10 cellular contexts compared by ENCODE assay signal in the genomic region with DNA sequence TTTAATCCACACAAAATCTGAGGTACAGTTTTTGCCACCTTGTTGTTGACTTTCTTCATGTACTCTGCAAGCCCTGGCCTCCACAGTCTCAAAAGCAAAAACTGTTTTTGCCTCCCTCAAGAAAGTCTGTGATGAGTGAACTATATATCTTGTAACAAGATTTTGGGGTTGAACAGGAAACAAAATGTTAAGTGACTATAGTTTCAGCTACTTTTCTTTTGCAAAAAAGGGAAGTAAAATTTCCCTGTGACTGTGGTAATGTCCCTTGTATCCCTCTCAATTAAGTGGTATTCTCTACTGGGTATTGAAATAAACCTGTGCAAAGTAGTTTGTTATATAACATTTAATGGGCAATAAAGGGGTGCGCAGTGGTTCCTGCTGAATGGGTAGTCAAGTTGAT. TPM values are rescaled to one million over a fixed set of nuclear protein-coding genes. Genes with fewer than 3 reads are reported as not detected.
A peak's percentile ranks its signal among the peaks of the same experiment; 100 is the strongest.
DNase-seq lines count a peak whose midpoint lies in the region; ATAC-seq, FAIRE-seq and TF ChIP-seq lines count a peak whose summit lies in the region.
"Had no signal": no experiment of that assay in that cellular context is flagged by ENCODE, and none has a peak within 500 bp of the region (broad histone marks: within the 10 kb centered on the region; RNA-seq: fewer than 3 reads in every experiment).

No MANE protein-coding gene starts in this region.

- DNase-seq in activated CD8-positive, alpha-beta memory T cell treated with anti-CD3 and anti-CD28 coated beads, Interleukin-2, amount 10 ng/mL, durations not matched to agents 7 days and 5 days = no peak
- DNase-seq in activated CD8-positive, alpha-beta memory T cell treated with anti-CD3 and anti-CD28 coated beads, Interleukin-2, amount 50 U/mL, for 48 hours = no peak
- DNase-seq in SKM-1 treated with dmso at 0.1 percent for 144 hours (lab: John Stamatoyannopoulos, UW; ENCODE audit: unreplicated experiment) (peak; percentile 53), stomach (no peak), H54 (ENCODE audit: insufficient read length, low spot score) (no peak), cortex of kidney (lab: John Stamatoyannopoulos, UW) (no peak)
- no peak for DNase-seq in effector memory CD4-positive, alpha-beta T cell

- H3K4me3 ChIP-seq in stomach = no peak overlapping the region
- H3K4me3 ChIP-seq in effector memory CD4-positive, alpha-beta T cell (ENCODE audit: insufficient read depth, low read depth, low read length, poor library complexity, severe bottlenecking) = no peak overlapping the region

- H3K36me3 Mint-ChIP-seq in activated CD8-positive, alpha-beta memory T cell treated with anti-CD3 and anti-CD28 coated beads, Interleukin-2, amount 10 ng/mL, durations not matched to agents 7 days and 5 days = peaks cover 29% of the 10 kb centered on the region

- H3K27ac Mint-ChIP-seq in activated CD8-positive, alpha-beta memory T cell treated with anti-CD3 and anti-CD28 coated beads, Interleukin-2, amount 10 ng/mL, durations not matched to agents 7 days and 5 days = peak overlapping the region; percentile 77

- CTCF ChIA-PET in activated CD8-positive, alpha-beta memory T cell treated with anti-CD3 and anti-CD28 coated beads, Interleukin-2, amount 10 ng/mL, durations not matched to agents 7 days and 5 days (lab: Charles Lee) = interaction anchor here (0.9 to 1.5 kb wide), 2 partner anchors 17 to 27 kb away, joined by 3 read pairs; no protein-coding TSS in a partner anchor

- H3K36me3 ChIP-seq in stomach = peaks cover 0 to 3% (median 0%) of the 10 kb centered on the region in 4 donors
- no peaks in the 10 kb centered on the region for H3K36me3 ChIP-seq in effector memory CD4-positive, alpha-beta T cell (ENCODE audit: control insufficient read depth, insufficient read depth, low read length)

- no peaks in the 10 kb centered on the region for H3K27me3 ChIP-seq in stomach
- H3K27me3 ChIP-seq in effector memory CD4-positive, alpha-beta T cell (replicated peaks; ENCODE audit: control insufficient read depth, insufficient read depth, low read length, poor library complexity, severe bottlenecking) = no peaks in the 10 kb centered on the region

- H3K4me1 ChIP-seq in stomach = peaks cover 38 to 88% (median 60%) of the 10 kb centered on the region in 4 donors
- H3K4me1 ChIP-seq in effector memory CD4-positive, alpha-beta T cell (ENCODE audit: control insufficient read depth, insufficient read depth, low read length, poor library complexity, severe bottlenecking) = peaks cover 7% of the 10 kb centered on the region

- 94 to 100% (median 97%) methylated on average over 1 of the region's 1 CpG for WGBS in stomach, 5 donors

- peak overlapping the region; percentile 53 for H3K4me3 Mint-ChIP-seq in activated CD8-positive, alpha-beta memory T cell treated with anti-CD3 and anti-CD28 coated beads, Interleukin-2, amount 10 ng/mL, durations not matched to agents 7 days and 5 days

- H3K27ac ChIP-seq in stomach = peak overlapping the region in 4 of 5 donors; percentile 4 to 65 (median 36)
- H3K27ac ChIP-seq in effector memory CD4-positive, alpha-beta T cell (ENCODE audit: insufficient read depth, low read length, poor library complexity, severe bottlenecking) = no peak overlapping the region
- H3K27ac ChIP-seq: KMS-11 had no signal

- no peak for TF ChIP-seq POLR2A in stomach (IDR thresholded peaks at IDR 0.05)
- TF ChIP-seq POLR2A in H54 (IDR thresholded peaks at IDR 0.05; ENCODE audit: low read depth, low read length) = no peak

- no peak for TF ChIP-seq CTCF in stomach (IDR thresholded peaks at IDR 0.05)

- peaks cover 73% of the 10 kb centered on the region for H3K4me1 Mint-ChIP-seq in activated CD8-positive, alpha-beta memory T cell treated with anti-CD3 and anti-CD28 coated beads, Interleukin-2, amount 10 ng/mL, durations not matched to agents 7 days and 5 days

- no peak for FAIRE-seq in H54 (lab: Jason Lieb, UNC)

- no peaks in the 10 kb centered on the region for H3K9me3 Mint-ChIP-seq in activated CD8-positive, alpha-beta memory T cell treated with anti-CD3 and anti-CD28 coated beads, Interleukin-2, amount 10 ng/mL, durations not matched to agents 7 days and 5 days (ENCODE audit: low read depth)

- H3K27me3 Mint-ChIP-seq in activated CD8-positive, alpha-beta memory T cell treated with anti-CD3 and anti-CD28 coated beads, Interleukin-2, amount 10 ng/mL, durations not matched to agents 7 days and 5 days = no peaks in the 10 kb centered on the region

- no peak for TF ChIP-seq EP300 in stomach (IDR thresholded peaks at IDR 0.05)

- peak; percentile 38 for ATAC-seq in activated CD8-positive, alpha-beta memory T cell treated with anti-CD3 and anti-CD28 coated beads, Interleukin-2, amount 10 ng/mL, durations not matched to agents 7 days and 5 days
- ATAC-seq in HG03025 (IDR thresholded peaks at IDR 0.05; ENCODE audit: low FRiP score, unreplicated experiment) = peak; percentile 59

- intact Hi-C loops in stomach (cut with DNase I; ENCODE audit: low total_unique reads) = no loop called here

- H3K9me3 ChIP-seq in stomach = no peaks in the 10 kb centered on the region
- no peaks in the 10 kb centered on the region for H3K9me3 ChIP-seq in effector memory CD4-positive, alpha-beta T cell (ENCODE audit: control insufficient read depth, low read length)

RNA-seq across cellular contexts. Expression of gene SCAANT1, which starts 21.3 kb away (rescaled TPM):
- total RNA-seq in activated CD8-positive, alpha-beta memory T cell treated with anti-CD3 and anti-CD28 coated beads, Interleukin-2, amount 10 ng/mL, durations not matched to agents 7 days and 5 days = 1 to 10 TPM in 1 of 2 experiments, not detected in 1; 1.3 TPM
- not detected for total RNA-seq in stomach
- not detected for polyA plus RNA-seq in stomach
- polyA plus RNA-seq: AG04450 had no signal
